Comparison of ENCODE assay signal across 1 cellular context in the genomic region with DNA sequence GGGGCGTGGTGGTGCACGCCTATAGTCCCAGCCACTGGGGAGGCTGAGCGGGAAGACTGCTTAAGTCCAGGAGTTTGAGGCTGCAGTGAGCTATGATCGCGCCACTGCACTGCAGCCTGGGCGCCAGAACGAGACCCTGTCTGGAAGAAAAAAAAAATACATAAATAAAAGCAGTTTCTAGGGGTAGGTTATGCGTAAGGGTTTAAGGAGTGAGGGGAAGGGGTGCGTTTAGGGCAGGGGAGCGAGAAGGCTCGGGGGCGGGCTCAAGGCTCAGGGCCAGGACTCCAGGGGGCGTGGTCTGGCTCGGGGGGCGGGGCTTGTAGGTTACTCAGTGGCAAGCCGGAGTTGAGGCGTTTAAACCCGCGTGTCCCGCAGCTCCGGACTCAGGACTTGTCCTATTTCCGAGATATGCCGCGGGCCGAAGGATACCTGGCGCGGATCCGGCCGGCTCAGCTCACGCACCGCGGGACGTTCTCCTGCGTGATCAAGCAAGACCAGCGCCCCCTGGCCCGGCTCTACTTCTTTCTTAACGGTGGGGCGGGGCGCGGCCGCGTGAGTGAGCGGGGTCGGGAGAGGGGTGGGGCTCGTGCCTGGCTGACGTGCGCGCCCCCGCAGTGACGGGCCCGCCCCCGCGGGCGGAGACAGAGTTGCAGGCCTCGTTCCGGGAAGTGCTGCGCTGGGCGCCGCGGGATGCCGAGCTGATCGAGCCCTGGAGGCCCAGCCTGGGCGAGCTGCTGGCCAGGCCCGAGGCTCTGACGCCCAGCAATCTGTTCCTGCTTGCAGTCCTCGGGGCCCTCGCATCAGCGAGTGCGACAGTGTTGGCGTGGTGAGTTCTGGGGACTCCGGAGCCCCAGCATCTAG.
TF ChIP-seq lines count a peak whose summit lies in the region.

No MANE protein-coding gene starts in this region.

TF ChIP-seq in IMR-90, 13 proteins besides CTCF, POLR2A, EP300 and RAD21 (continued from another document):
- TF ChIP-seq, protein P1, sequence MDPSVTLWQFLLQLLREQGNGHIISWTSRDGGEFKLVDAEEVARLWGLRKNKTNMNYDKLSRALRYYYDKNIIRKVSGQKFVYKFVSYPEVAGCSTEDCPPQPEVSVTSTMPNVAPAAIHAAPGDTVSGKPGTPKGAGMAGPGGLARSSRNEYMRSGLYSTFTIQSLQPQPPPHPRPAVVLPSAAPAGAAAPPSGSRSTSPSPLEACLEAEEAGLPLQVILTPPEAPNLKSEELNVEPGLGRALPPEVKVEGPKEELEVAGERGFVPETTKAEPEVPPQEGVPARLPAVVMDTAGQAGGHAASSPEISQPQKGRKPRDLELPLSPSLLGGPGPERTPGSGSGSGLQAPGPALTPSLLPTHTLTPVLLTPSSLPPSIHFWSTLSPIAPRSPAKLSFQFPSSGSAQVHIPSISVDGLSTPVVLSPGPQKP (IDR thresholded peaks at IDR 0.05; ENCODE audit: borderline replicate concordance, low read depth, low read length): no peak
- no peak for TF ChIP-seq RFX5 (IDR thresholded peaks at IDR 0.05; ENCODE audit: low read depth, low read length)
- no peak for TF ChIP-seq SMC3 (IDR thresholded peaks at IDR 0.05; ENCODE audit: low read depth, low read length)
- TF ChIP-seq MAZ (IDR thresholded peaks at IDR 0.05; ENCODE audit: borderline replicate concordance, low read depth, low read length): peak; percentile 82; the same call in 1 of the 2 replicates
- no peak for TF ChIP-seq CEBPB (IDR thresholded peaks at IDR 0.05; ENCODE audit: low read depth, low read length)
- peak; percentile 40; the same call in 1 of the 2 replicates for TF ChIP-seq CHD1 (IDR thresholded peaks at IDR 0.05; ENCODE audit: low read depth, low read length)
- TF ChIP-seq MXI1 (IDR thresholded peaks at IDR 0.05; ENCODE audit: borderline replicate concordance, low read depth, low read length): peak; percentile 71; the same call in 1 of the 2 replicates
- TF ChIP-seq, protein P2, sequence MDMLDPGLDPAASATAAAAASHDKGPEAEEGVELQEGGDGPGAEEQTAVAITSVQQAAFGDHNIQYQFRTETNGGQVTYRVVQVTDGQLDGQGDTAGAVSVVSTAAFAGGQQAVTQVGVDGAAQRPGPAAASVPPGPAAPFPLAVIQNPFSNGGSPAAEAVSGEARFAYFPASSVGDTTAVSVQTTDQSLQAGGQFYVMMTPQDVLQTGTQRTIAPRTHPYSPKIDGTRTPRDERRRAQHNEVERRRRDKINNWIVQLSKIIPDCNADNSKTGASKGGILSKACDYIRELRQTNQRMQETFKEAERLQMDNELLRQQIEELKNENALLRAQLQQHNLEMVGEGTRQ (IDR thresholded peaks at IDR 0.05; ENCODE audit: low read depth, low read length): peak; percentile 48; the same call in 1 of the 2 replicates
- peak; percentile 85 for TF ChIP-seq BHLHE40 (IDR thresholded peaks at IDR 0.05; ENCODE audit: low read depth, low read length)
- no peak for TF ChIP-seq RCOR1 (IDR thresholded peaks at IDR 0.05; ENCODE audit: insufficient replicate concordance, low read length)
